In genomic region chr1:219177940-219178339, GRCh38 we compare ENCODE assay signal across 26 cellular contexts. TPM values are rescaled to one million over a fixed set of nuclear protein-coding genes. Genes with fewer than 3 reads are reported as not detected.
DNase-seq lines count a peak whose midpoint lies in the region; ATAC-seq, FAIRE-seq and TF ChIP-seq lines count a peak whose summit lies in the region.
"Had no signal": no experiment of that assay in that cellular context is flagged by ENCODE, and none has a peak within 500 bp of the region (broad histone marks: within the 10 kb centered on the region; RNA-seq: fewer than 3 reads in every experiment).

No MANE protein-coding gene starts in this region.

- H3K9me1 ChIP-seq in keratinocyte (ENCODE audit: control insufficient read depth, extremely low read depth, insufficient read depth, low read length): peaks cover 3% of the 10 kb centered on the region

- FAIRE-seq in keratinocyte (lab: Jason Lieb, UNC): no peak

- H4K20me1 ChIP-seq in PC-3 (ENCODE audit: low read length) (no peaks in the 10 kb centered on the region), keratinocyte (ENCODE audit: control insufficient read depth, extremely low read depth, insufficient read depth, low read length) (no peaks in the 10 kb centered on the region)

- H2AFZ ChIP-seq in PC-3 (ENCODE audit: low read length): no peak overlapping the region
- no peak overlapping the region for H2AFZ ChIP-seq in keratinocyte (ENCODE audit: control insufficient read depth, low read length)
- H2AFZ ChIP-seq: GM23338, neural progenitor cell had no signal

- ATAC-seq in activated T-cell treated with anti-CD3 and anti-CD28 coated beads, Interleukin-2, amount 50 U/mL, for 72 hours (replicated peaks in 1 of 2): no peak
- ATAC-seq in PC-3 (peak; percentile 6), HG03520 (IDR thresholded peaks at IDR 0.05; ENCODE audit: unreplicated experiment) (no peak), GM19463 (IDR thresholded peaks at IDR 0.05; ENCODE audit: unreplicated experiment) (no peak)
- ATAC-seq: gastroesophageal sphincter, GM23338, SK-N-SH treated with all-trans-retinoic acid at 6 μM for 48 hours, WTC11 had no signal

- no peaks in the 10 kb centered on the region for H3F3A ChIP-seq in PC-3 (ENCODE audit: low read length, unreplicated experiment)

- H3K9me3 Mint-ChIP-seq in activated T-cell treated with anti-CD3 and anti-CD28 coated beads, Interleukin-2, amount 50 U/mL, for 24 hours: no peaks in the 10 kb centered on the region
- H3K9me3 Mint-ChIP-seq in activated T-cell treated with anti-CD3 and anti-CD28 coated beads, Interleukin-2, amount 50 U/mL, for 72 hours: peaks cover 0 to under 1% of the 10 kb centered on the region in 2 donors
- H3K9me3 Mint-ChIP-seq: GM23338, neural progenitor cell had no signal

- H3K36me3 ChIP-seq in PC-3 (ENCODE audit: low read depth, low read length) (peaks cover 19% of the 10 kb centered on the region), keratinocyte (ENCODE audit: control insufficient read depth in 2 of 2, extremely low read depth in 1 of 2, insufficient read depth in 2 of 2, low read length in 2 of 2) (peaks cover 0 to 4% of the 10 kb centered on the region in 2 experiments), tibial artery (no peaks in the 10 kb centered on the region)
- H3K36me3 ChIP-seq: neural progenitor cell had no signal

- H3K9me3 ChIP-seq in PC-3 (ENCODE audit: low read length) (no peaks in the 10 kb centered on the region), keratinocyte (ENCODE audit: control insufficient read depth, low read depth, low read length) (no peaks in the 10 kb centered on the region), tibial artery (no peaks in the 10 kb centered on the region)
- H3K9me3 ChIP-seq: gastroesophageal sphincter had no signal

- H3K27ac Mint-ChIP-seq in activated T-cell treated with anti-CD3 and anti-CD28 coated beads, Interleukin-2, amount 50 U/mL, for 24 hours: peak overlapping the region; percentile 13
- no peak overlapping the region for H3K27ac Mint-ChIP-seq in activated T-cell treated with anti-CD3 and anti-CD28 coated beads, Interleukin-2, amount 50 U/mL, for 72 hours
- H3K27ac Mint-ChIP-seq: GM23338, neural progenitor cell, WTC11 had no signal

- H3K4me3 ChIP-seq in PC-3 (ENCODE audit: low read length) (0 out of 2 replicates have a peak overlapping the region, but pooled peaks have one; percentile 0), keratinocyte (ENCODE audit: control insufficient read depth in 2 of 3, extremely low read depth in 1 of 3, insufficient read depth in 2 of 3, low read depth in 1 of 3, low read length in 3 of 3) (no peak overlapping the region), tibial artery (no peak overlapping the region)
- H3K4me3 ChIP-seq: gastroesophageal sphincter, GM23338, neural progenitor cell had no signal

- H3K4me3 Mint-ChIP-seq in activated T-cell treated with anti-CD3 and anti-CD28 coated beads, Interleukin-2, amount 50 U/mL, for 24 hours: no peak overlapping the region
- no peak overlapping the region for H3K4me3 Mint-ChIP-seq in activated T-cell treated with anti-CD3 and anti-CD28 coated beads, Interleukin-2, amount 50 U/mL, for 72 hours
- H3K4me3 Mint-ChIP-seq: GM23338, neural progenitor cell, WTC11 had no signal

- TF ChIP-seq CTCF in PC-3 (conservative IDR thresholded peaks at IDR 0.05; ENCODE audit: low read depth, low read length) (no peak), keratinocyte (optimal IDR thresholded peaks at IDR 0.05 in 1 of 3, IDR thresholded peaks at IDR 0.05 in 1 of 3, conservative IDR thresholded peaks at IDR 0.05 in 1 of 3; ENCODE audit: extremely low read depth in 1 of 3, insufficient read depth in 2 of 3, low read length in 3 of 3) (no peak), tibial artery (IDR thresholded peaks at IDR 0.05) (no peak)

- DNase-seq in activated T-cell treated with anti-CD3 and anti-CD28 coated beads, Interleukin-2, amount 50 U/mL, for 24 hours: no peak
- no peak for DNase-seq in activated T-cell treated with anti-CD3 and anti-CD28 coated beads, Interleukin-2, amount 50 U/mL, for 72 hours
- no peak for DNase-seq in PC-3
- no peak for DNase-seq in keratinocyte (ENCODE audit: low read depth, low spot score)
- no peak for DNase-seq in tibial artery
- no peak for DNase-seq in NCI-H1048 (lab: John Stamatoyannopoulos, UW)
- DNase-seq: 8988T; activated CD4-positive, alpha-beta T cell treated with anti-CD3 and anti-CD28 coated beads, Interleukin-2, amount 50 U/mL, for 48 hours; activated naive CD4-positive, alpha-beta T cell; AML-193; cerebellar nuclear complex; effector CD4-positive, alpha-beta T cell; EL; KBM-7; NCI-H2029 treated with DMSO at 0.1 percent for 48 hours; NK-92 treated with Interleukin-12 subunit alpha and Interleukin-12 subunit beta, amount 100 ng/mL, for 24 hours; stimulated activated CD4-positive, alpha-beta T cell treated with anti-CD3 and anti-CD28 coated beads, Interleukin-2, amount 100 ng/mL, for 24 hours; stimulated activated naive CD4-positive, alpha-beta T cell; trophoblast cell had no signal

- 0 out of 2 replicates have a peak overlapping the region, but pooled peaks have one; percentile 4 for H3K27ac ChIP-seq in PC-3 (ENCODE audit: low read length)
- H3K27ac ChIP-seq in keratinocyte (ENCODE audit: control insufficient read depth, insufficient read depth, low read length): no peak overlapping the region
- H3K27ac ChIP-seq in tibial artery: peak overlapping the region; percentile 27 to 41
- H3K27ac ChIP-seq: gastroesophageal sphincter, neural progenitor cell had no signal

- CTCF ChIA-PET in PC-3 (lab: Charles Lee): no interaction called here

- POLR2A ChIA-PET in PC-3 (lab: Charles Lee; ENCODE audit: unreplicated experiment): no interaction called here

- H3K4me1 ChIP-seq in PC-3 (ENCODE audit: insufficient read depth, low read length): peaks cover 47% of the 10 kb centered on the region
- peaks cover 24% of the 10 kb centered on the region for H3K4me1 ChIP-seq in keratinocyte (ENCODE audit: control insufficient read depth, extremely low read depth, insufficient read depth, low read length)
- peaks cover 0 to 56% (median 22%) of the 10 kb centered on the region in 4 donors for H3K4me1 ChIP-seq in tibial artery

- H3K9ac ChIP-seq in PC-3 (ENCODE audit: low read length) (no peak overlapping the region), keratinocyte (ENCODE audit: control insufficient read depth, extremely low read depth, insufficient read depth, low read length) (no peak overlapping the region)
- H3K9ac ChIP-seq: neural progenitor cell had no signal

- H3K4me1 Mint-ChIP-seq in activated T-cell treated with anti-CD3 and anti-CD28 coated beads, Interleukin-2, amount 50 U/mL, for 24 hours (ENCODE audit: low read depth): peaks cover 61% of the 10 kb centered on the region
- H3K4me1 Mint-ChIP-seq in activated T-cell treated with anti-CD3 and anti-CD28 coated beads, Interleukin-2, amount 50 U/mL, for 72 hours (ENCODE audit: low read depth): peaks cover 51% of the 10 kb centered on the region

- intact Hi-C loops in PC-3 (cut with micrococcal nuclease): loop anchor here (5.0 to 10.0 kb wide), 2 partner anchors 831 to 1857 kb away; partner anchors contain the start of gene TGFB2
- intact Hi-C loops in tibial artery (cut with DNase I; ENCODE audit: low total_unique reads): no loop called here

- no peaks in the 10 kb centered on the region for H3K27me3 ChIP-seq in PC-3 (ENCODE audit: low read length)
- no peaks in the 10 kb centered on the region for H3K27me3 ChIP-seq in keratinocyte (ENCODE audit: control insufficient read depth, extremely low read depth, insufficient read depth, low read length)
- H3K27me3 ChIP-seq in tibial artery: no peaks in the 10 kb centered on the region
- H3K27me3 ChIP-seq: gastroesophageal sphincter, neural progenitor cell had no signal

- H3K4me2 ChIP-seq in PC-3 (ENCODE audit: low read length) (peak overlapping the region; percentile 86), keratinocyte (ENCODE audit: control insufficient read depth, extremely low read depth, insufficient read depth, low read depth, low read length) (peak overlapping the region; percentile 27)
- H3K4me2 ChIP-seq: GM23338, neural progenitor cell had no signal

- H3K27me3 Mint-ChIP-seq in activated T-cell treated with anti-CD3 and anti-CD28 coated beads, Interleukin-2, amount 50 U/mL, for 24 hours: no peaks in the 10 kb centered on the region
- H3K27me3 Mint-ChIP-seq in activated T-cell treated with anti-CD3 and anti-CD28 coated beads, Interleukin-2, amount 50 U/mL, for 72 hours (ENCODE audit: low read depth): no peaks in the 10 kb centered on the region

- dilution Hi-C loops in keratinocyte (cut with MboI; ENCODE audit: extremely low pct_ligation_motif_present, low sequenced_read_pairs): no loop called here

- H3K79me2 ChIP-seq in PC-3 (ENCODE audit: low read length): peaks cover 55% of the 10 kb centered on the region
- peaks cover 19% of the 10 kb centered on the region for H3K79me2 ChIP-seq in keratinocyte (ENCODE audit: control insufficient read depth, insufficient read depth, low read length)

- H3K36me3 Mint-ChIP-seq in activated T-cell treated with anti-CD3 and anti-CD28 coated beads, Interleukin-2, amount 50 U/mL, for 24 hours (ENCODE audit: low read depth): peaks cover 64% of the 10 kb centered on the region
- H3K36me3 Mint-ChIP-seq in activated T-cell treated with anti-CD3 and anti-CD28 coated beads, Interleukin-2, amount 50 U/mL, for 72 hours (ENCODE audit: insufficient read depth in 2 of 2): peaks cover 9 to 10% of the 10 kb centered on the region in 2 donors

- BruUV-seq in PC-3 (replicated peaks; lab: Mats Ljungman, UMichigan): no TSS peak

- no peaks in the 10 kb centered on the region for H3K9me2 ChIP-seq in PC-3 (replicated peaks; ENCODE audit: low read length)

RNA-seq across cellular contexts. Expression of gene LYPLAL1, which starts 4.3 kb away (rescaled TPM):
- 10 to 100 TPM; 27.6 to 28.9 TPM for total RNA-seq in activated T-cell treated with anti-CD3 and anti-CD28 coated beads, Interleukin-2, amount 50 U/mL, for 72 hours
- total RNA-seq in PC-3 (2014; rRNA removed): 15.8 and 21.3 TPM in 2 replicates
- 11.2 to 41.1 TPM (median 26.0 TPM) in 3 replicates for polyA plus RNA-seq in keratinocyte
- 15.9 TPM for polyA plus RNA-seq in keratinocyte (2011; ENCODE audit: low read depth)
- 17.7 and 42.4 TPM in 2 replicates for polyA plus RNA-seq in keratinocyte (2011; cell fraction: cytosol; rRNA removed)
- polyA plus RNA-seq in keratinocyte (2011; cell fraction: nucleus; rRNA removed): 23.0 and 35.8 TPM in 2 replicates
- polyA plus RNA-seq in keratinocyte (2012; ENCODE audit: low replicate concordance): 18.4 and 29.2 TPM in 2 replicates
- 1.8 to 11.7 TPM (median 9.4 TPM) in 3 replicates for polyA minus RNA-seq in keratinocyte
- polyA minus RNA-seq in keratinocyte (2011; cell fraction: cytosol; rRNA and poly(A)+ RNA removed): 9.4 TPM
- 15.8 and 29.2 TPM in 2 replicates for polyA minus RNA-seq in keratinocyte (2011; cell fraction: nucleus; rRNA and poly(A)+ RNA removed)
